21 cellular contexts compared by ENCODE assay signal in the genomic region with DNA sequence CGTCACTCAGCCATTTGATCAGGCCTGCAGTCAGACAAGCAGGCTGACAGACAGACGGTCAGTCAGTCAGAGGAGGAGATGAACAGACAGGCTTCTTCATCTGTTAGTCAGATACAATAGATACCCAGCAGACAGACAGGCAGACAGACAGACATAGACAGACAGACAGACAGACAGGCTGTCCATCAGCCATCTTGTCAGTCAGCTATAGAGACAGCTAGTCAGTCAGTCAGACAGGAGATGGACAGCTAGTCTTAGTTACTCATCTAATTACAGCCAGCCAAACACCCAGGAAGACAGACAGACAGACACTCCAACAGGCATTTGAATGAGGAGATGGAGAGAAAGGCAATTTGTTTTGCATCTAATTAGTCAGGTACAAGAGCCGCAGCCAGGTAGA. TPM values are rescaled to one million over a fixed set of nuclear protein-coding genes. Genes with fewer than 3 reads are reported as not detected.
A peak's percentile ranks its signal among the peaks of the same experiment; 100 is the strongest.
DNase-seq lines count a peak whose midpoint lies in the region; TF ChIP-seq lines count a peak whose summit lies in the region.
"Had no signal": no experiment of that assay in that cellular context is flagged by ENCODE, and none has a peak within 500 bp of the region (broad histone marks: within the 10 kb centered on the region; RNA-seq: fewer than 3 reads in every experiment).

No MANE protein-coding gene starts in this region.

- no peaks in the 10 kb centered on the region for H3K9me3 Mint-ChIP-seq in neural crest cell
- H3K9me3 Mint-ChIP-seq: activated T-cell treated with anti-CD3 and anti-CD28 coated beads, Interleukin-2, amount 50 U/mL, for 24 hours; CD8-positive, alpha-beta memory T cell; HFFc6 had no signal

- no peak overlapping the region for H3K4me3 Mint-ChIP-seq in neural crest cell
- H3K4me3 Mint-ChIP-seq: activated T-cell treated with anti-CD3 and anti-CD28 coated beads, Interleukin-2, amount 50 U/mL, for 24 hours; CD8-positive, alpha-beta memory T cell; HFFc6; memory B cell; naive thymus-derived CD4-positive, alpha-beta T cell had no signal

- no peaks in the 10 kb centered on the region for H3K9me3 ChIP-seq in duodenal mucosa (ENCODE audit: control insufficient read depth in 1 of 2, low read length in 2 of 2)
- no peaks in the 10 kb centered on the region for H3K9me3 ChIP-seq in tibial artery
- H3K9me3 ChIP-seq: ovary had no signal

- peak overlapping the region; percentile 63 for H3K27ac Mint-ChIP-seq in neural crest cell (ENCODE audit: unreplicated experiment)
- H3K27ac Mint-ChIP-seq: activated T-cell treated with anti-CD3 and anti-CD28 coated beads, Interleukin-2, amount 50 U/mL, for 24 hours; CD8-positive, alpha-beta memory T cell; HFFc6; memory B cell; naive thymus-derived CD4-positive, alpha-beta T cell had no signal

- peak overlapping the region; percentile 13 for H3K27ac ChIP-seq in duodenal mucosa (ENCODE audit: low read depth, low read length)
- H3K27ac ChIP-seq in tibial artery, result peak overlapping the region; percentile 73 to 77
- H3K27ac ChIP-seq: 22Rv1 had no signal

- H3K4me1 ChIP-seq in duodenal mucosa (ENCODE audit: control insufficient read depth in 1 of 2, insufficient read depth in 2 of 2, low read length in 2 of 2), result no peaks in the 10 kb centered on the region
- peaks cover 0 to 43% (median 37%) of the 10 kb centered on the region in 4 donors for H3K4me1 ChIP-seq in tibial artery

- DNase-seq in NCI-H82 (lab: John Stamatoyannopoulos, UW) (peak; percentile 14), NCI-H82 treated with DMSO at 0.1 percent for 48 hours (lab: John Stamatoyannopoulos, UW; ENCODE audit: unreplicated experiment) (no peak), neural crest cell (ENCODE audit: low read depth, low spot score) (no peak), tibial artery (no peak), GOT3 (lab: John Stamatoyannopoulos, UW) (no peak), NCI-H748 (lab: John Stamatoyannopoulos, UW; ENCODE audit: unreplicated experiment) (no peak)
- no peak for DNase-seq in activated CD4-positive, alpha-beta T cell treated with anti-CD3 and anti-CD28 coated beads for 1 hour
- DNase-seq: activated T-cell treated with anti-CD3 and anti-CD28 coated beads, Interleukin-2, amount 50 U/mL, for 24 hours; DMS53; effector CD8-positive, alpha-beta T cell; erythroblast; naive thymus-derived CD4-positive, alpha-beta T cell; NCI-H1092; NCI-H2029; NK-92 treated with Interleukin-12 subunit alpha and Interleukin-12 subunit beta, amount 100 ng/mL, for 24 hours had no signal

- intact Hi-C loops in tibial artery (cut with DNase I; ENCODE audit: low total_unique reads), result no loop called here

- H3K27me3 Mint-ChIP-seq in neural crest cell (ENCODE audit: low read depth), result peaks cover 5% of the 10 kb centered on the region

- H3K4me1 Mint-ChIP-seq in neural crest cell, result peaks cover 25% of the 10 kb centered on the region
- H3K4me1 Mint-ChIP-seq: CD8-positive, alpha-beta memory T cell; memory B cell; naive thymus-derived CD4-positive, alpha-beta T cell had no signal

- H3K36me3 ChIP-seq in duodenal mucosa (ENCODE audit: control insufficient read depth in 1 of 2, insufficient read depth in 2 of 2, low read length in 2 of 2) (no peaks in the 10 kb centered on the region), tibial artery (no peaks in the 10 kb centered on the region)
- H3K36me3 ChIP-seq: ovary had no signal

- no peaks in the 10 kb centered on the region for H3K36me3 Mint-ChIP-seq in neural crest cell (ENCODE audit: low read depth)
- H3K36me3 Mint-ChIP-seq: CD8-positive, alpha-beta memory T cell; memory B cell; naive thymus-derived CD4-positive, alpha-beta T cell had no signal

- no peak overlapping the region for H3K4me3 ChIP-seq in duodenal mucosa (ENCODE audit: low read depth in 1 of 2, low read length in 2 of 2)
- H3K4me3 ChIP-seq in tibial artery, result no peak overlapping the region
- H3K4me3 ChIP-seq: ovary had no signal

- H3K9ac ChIP-seq in duodenal mucosa (ENCODE audit: low read depth in 1 of 2, low read length in 2 of 2), result no peak overlapping the region

- H3K27me3 ChIP-seq in duodenal mucosa (ENCODE audit: control insufficient read depth in 1 of 2, insufficient read depth in 2 of 2, low read length in 2 of 2), result peaks cover 0 to 3% of the 10 kb centered on the region in 2 donors
- H3K27me3 ChIP-seq in tibial artery, result no peaks in the 10 kb centered on the region
- H3K27me3 ChIP-seq: ovary had no signal

- TF ChIP-seq CTCF in neural crest cell (conservative IDR thresholded peaks at IDR 0.05) (no peak), tibial artery (IDR thresholded peaks at IDR 0.05) (no peak)

RNA-seq across cellular contexts. Expression of a gene that starts 36.4 kb away (rescaled TPM):
- 1.6 and 2.8 TPM in 2 replicates for total RNA-seq in neural crest cell
